In genomic region chr16:4404247-4404966, GRCh38 we compare ENCODE assay signal across 8 cellular contexts. TPM values are rescaled to one million over a fixed set of nuclear protein-coding genes. Genes with fewer than 3 reads are reported as not detected.
DNase-seq lines count a peak whose midpoint lies in the region; ATAC-seq, FAIRE-seq and TF ChIP-seq lines count a peak whose summit lies in the region.

No MANE protein-coding gene starts in this region.

- ATAC-seq in GM23338, result peak; percentile 85
- peak; percentile 74 for ATAC-seq in SK-N-SH treated with all-trans-retinoic acid at 6 μM for 48 hours
- peak in 2 of 4 donors; percentile 14 for ATAC-seq in pancreas

- no peak for TF ChIP-seq POLR2A in endothelial cell of umbilical vein (IDR thresholded peaks at IDR 0.05; ENCODE audit: low read depth, low read length)

- CTCF ChIA-PET in endothelial cell of umbilical vein (lab: Charles Lee), result interaction anchor here (0.8 to 5.4 kb wide), 23 partner anchors 12 to 421 kb away, joined by 3 to 102 read pairs (median 18); partner anchors contain the start of genes CORO7, PAM16 and TFAP4

- intact Hi-C loops in endothelial cell of umbilical vein (cut with micrococcal nuclease) (loop anchor here (5.0 kb wide), 1 partner anchor 132 kb away; the partner anchor contains the start of gene TFAP4), pancreas (cut with DNase I) (loop anchor here (2.0 to 10.0 kb wide), 4 partner anchors 42 to 200 kb away; no protein-coding TSS in a partner anchor)

- H3K4me1 Mint-ChIP-seq in GM23338, result peaks cover 16% of the 10 kb centered on the region

- peak; percentile 46 for FAIRE-seq in endothelial cell of umbilical vein (lab: Jason Lieb, UNC)
- FAIRE-seq in pancreas (lab: Jason Lieb, UNC), result no peak

- H3K27ac ChIP-seq in GM23338 (ENCODE audit: low read depth) (0 out of 2 replicates have a peak overlapping the region, but pooled peaks have one; percentile 66), endothelial cell of umbilical vein (ENCODE audit: insufficient read depth, low read depth, low read length) (no peak overlapping the region), pancreas (no peak overlapping the region)

- DNase-seq in BE2C, result peak; percentile 87
- DNase-seq in GM23338 (ENCODE audit: low spot score), result peak; percentile 96
- peak; percentile 44 for DNase-seq in endothelial cell of umbilical vein (ENCODE audit: low read depth, low spot score)
- peak in 1 of 6 donors; percentile 74 for DNase-seq in pancreas
- no peak for DNase-seq in OCI-M2 (lab: John Stamatoyannopoulos, UW; ENCODE audit: unreplicated experiment)
- no peak for DNase-seq in activated gamma-delta T cell treated with Interleukin-2 at 50 U/mL for 16 hours
- no peak for DNase-seq in NCI-H146 (lab: John Stamatoyannopoulos, UW)

- peaks cover 10% of the 10 kb centered on the region for H3K27me3 Mint-ChIP-seq in GM23338 (ENCODE audit: insufficient read depth, low read depth, poor library complexity)

- no peaks in the 10 kb centered on the region for H3K9me3 ChIP-seq in BE2C
- no peaks in the 10 kb centered on the region for H3K9me3 ChIP-seq in endothelial cell of umbilical vein (replicated peaks; ENCODE audit: control insufficient read depth, insufficient read depth, low read length)
- H3K9me3 ChIP-seq in pancreas, result no peaks in the 10 kb centered on the region

- H3K4me2 ChIP-seq in GM23338 (no peak overlapping the region), endothelial cell of umbilical vein (ENCODE audit: insufficient read depth, low read length) (no peak overlapping the region)

- H3K27me3 ChIP-seq in BE2C (no peaks in the 10 kb centered on the region), GM23338 (ENCODE audit: insufficient read depth) (no peaks in the 10 kb centered on the region), endothelial cell of umbilical vein (ENCODE audit: control insufficient read depth in 2 of 2, insufficient read depth in 2 of 2, low read length in 2 of 2) (no peaks in the 10 kb centered on the region), pancreas (no peaks in the 10 kb centered on the region)

- no peak overlapping the region for H3K4me3 Mint-ChIP-seq in GM23338

- 0 out of 2 replicates have a peak, but pooled peaks cover 2% of the 10 kb centered on the region for H4K20me1 ChIP-seq in GM23338 (replicated peaks; ENCODE audit: insufficient read depth)
- no peaks in the 10 kb centered on the region for H4K20me1 ChIP-seq in endothelial cell of umbilical vein (replicated peaks; ENCODE audit: control insufficient read depth, extremely low read depth, insufficient read depth, low read length)

- H3K4me1 ChIP-seq in BE2C (peaks cover 10% of the 10 kb centered on the region), GM23338 (ENCODE audit: insufficient read depth) (no peaks in the 10 kb centered on the region), endothelial cell of umbilical vein (ENCODE audit: control insufficient read depth, extremely low read depth, insufficient read depth, low read length) (peaks cover 18% of the 10 kb centered on the region), pancreas (no peaks in the 10 kb centered on the region)

- 74 to 75% methylated on average over 20 of the region's 20 CpGs for WGBS in pancreas, 2 donors

- H2AFZ ChIP-seq in GM23338 (no peak overlapping the region), endothelial cell of umbilical vein (ENCODE audit: low read depth, low read length) (no peak overlapping the region)

- TF ChIP-seq CTCF in BE2C (IDR thresholded peaks at IDR 0.05; ENCODE audit: low read depth, low read length) (peak; percentile 93), GM23338 (conservative IDR thresholded peaks at IDR 0.05; ENCODE audit: low read depth in 2 of 2) (peak; percentile 88 to 90), endothelial cell of umbilical vein (IDR thresholded peaks at IDR 0.05; ENCODE audit: extremely low read depth in 1 of 2, insufficient read depth in 1 of 2, low read depth in 1 of 2, low read length in 2 of 2) (peak; percentile 76), pancreas (IDR thresholded peaks at IDR 0.05) (peak in 3 of 4 donors; percentile 11 to 21 (median 15))

- dilution Hi-C loops in endothelial cell of umbilical vein (cut with MboI; ENCODE audit: extremely low pct_ligation_motif_present, low sequenced_read_pairs), result no loop called here

- H3K9ac ChIP-seq in endothelial cell of umbilical vein (replicated peaks; ENCODE audit: extremely low read depth, insufficient read depth, low read length), result no peak overlapping the region

- peaks cover 3% of the 10 kb centered on the region; the same call in 1 of the 3 replicates for H3K36me3 Mint-ChIP-seq in GM23338 (ENCODE audit: low read depth)

- BruUV-seq in endothelial cell of umbilical vein (replicated peaks; lab: Mats Ljungman, UMichigan), result no TSS peak

- H3K27ac Mint-ChIP-seq in GM23338, result no peak overlapping the region

- H3F3A ChIP-seq in GM23338 (replicated peaks; ENCODE audit: low read depth), result 0 out of 2 replicates have a peak, but pooled peaks cover 5% of the 10 kb centered on the region

- no peaks in the 10 kb centered on the region for H3K9me1 ChIP-seq in endothelial cell of umbilical vein (replicated peaks; ENCODE audit: control insufficient read depth, extremely low read depth, insufficient read depth, low read length)

- H3K36me3 ChIP-seq in BE2C, result peaks cover 7% of the 10 kb centered on the region; the same call in 1 of the 2 replicates
- no peaks in the 10 kb centered on the region for H3K36me3 ChIP-seq in GM23338 (ENCODE audit: insufficient read depth)
- peaks cover 6 to 25% of the 10 kb centered on the region in 2 experiments for H3K36me3 ChIP-seq in endothelial cell of umbilical vein (ENCODE audit: control insufficient read depth in 2 of 2, extremely low read depth in 1 of 2, insufficient read depth in 2 of 2, low read length in 2 of 2)
- H3K36me3 ChIP-seq in pancreas, result peaks cover 0 to 13% (median 0%) of the 10 kb centered on the region in 3 donors

- H3K4me3 ChIP-seq in BE2C (ENCODE audit: low read depth, low read length), result no peak overlapping the region
- H3K4me3 ChIP-seq in GM23338, result no peak overlapping the region
- H3K4me3 ChIP-seq in endothelial cell of umbilical vein (replicated peaks in 1 of 3; ENCODE audit: insufficient read depth in 1 of 3, low read depth in 1 of 3, low read length in 3 of 3), result no peak overlapping the region
- no peak overlapping the region for H3K4me3 ChIP-seq in pancreas

- POLR2A ChIA-PET in endothelial cell of umbilical vein (lab: Charles Lee), result interaction anchor here (0.6 kb wide), 1 partner anchor 142 kb away, joined by 3 read pairs; no protein-coding TSS in a partner anchor

- no peaks in the 10 kb centered on the region; the same call in 2 of the 3 replicates for H3K9me3 Mint-ChIP-seq in GM23338

- no peaks in the 10 kb centered on the region for H3K9me2 ChIP-seq in GM23338 (ENCODE audit: insufficient read depth)

- H3K79me2 ChIP-seq in GM23338 (replicated peaks; ENCODE audit: insufficient read depth), result no peaks in the 10 kb centered on the region
- peaks cover 3% of the 10 kb centered on the region for H3K79me2 ChIP-seq in endothelial cell of umbilical vein (ENCODE audit: control insufficient read depth, insufficient read depth, low read length)

RNA-seq across cellular contexts. Expression of gene CORO7, which starts 12.0 kb away (rescaled TPM):
- 72.6 TPM for polyA plus RNA-seq in BE2C (2012; ENCODE audit: insufficient read depth, insufficient read length, low read depth)
- 40.5 and 46.4 TPM in 2 replicates for total RNA-seq in GM23338 (2014; rRNA removed; shearing (Covaris generic))
- polyA plus RNA-seq in GM23338 (2016; fragmentation: Nextera tagmentation; extraction: Ambion mirVana) (14.2 and 19.1 TPM in 2 replicates), endothelial cell of umbilical vein (42.5 and 57.1 TPM in 2 replicates), pancreas (10 to 100 TPM; 26.7 to 29.6 TPM)
- total RNA-seq in endothelial cell of umbilical vein (70.4 and 72.3 TPM in 2 replicates), pancreas (10 to 100 TPM in 4 of 6 donors, 1 to 10 TPM in 2; 8.4 to 21.4 (median 14.2) TPM)
- polyA plus RNA-seq in endothelial cell of umbilical vein (2011; cell fraction: cytosol; rRNA removed), result 17.7 and 23.9 TPM in 2 replicates
- 171 and 177 TPM in 2 replicates for polyA plus RNA-seq in endothelial cell of umbilical vein (2011; cell fraction: nucleus; rRNA removed)
- polyA plus RNA-seq in endothelial cell of umbilical vein (2012), result 25.7 and 41.7 TPM in 2 replicates
- 47.0 and 61.5 TPM in 2 replicates for polyA minus RNA-seq in endothelial cell of umbilical vein
- 13.6 TPM for polyA minus RNA-seq in endothelial cell of umbilical vein (2011; cell fraction: cytosol; rRNA and poly(A)+ RNA removed)
- polyA minus RNA-seq in endothelial cell of umbilical vein (2011; cell fraction: nucleus; rRNA and poly(A)+ RNA removed), result 65.1 and 94.9 TPM in 2 replicates

RNA-seq across cellular contexts. Expression of gene DNAJA3, which starts 21.3 kb away (rescaled TPM):
- polyA plus RNA-seq in BE2C (2012; ENCODE audit: insufficient read depth, insufficient read length, low read depth), result 154 TPM
- total RNA-seq in GM23338 (2014; rRNA removed; shearing (Covaris generic)), result 75.5 and 75.9 TPM in 2 replicates
- 46.6 and 56.3 TPM in 2 replicates for polyA plus RNA-seq in GM23338 (2016; fragmentation: Nextera tagmentation; extraction: Ambion mirVana)
- 40.6 and 45.4 TPM in 2 replicates for total RNA-seq in endothelial cell of umbilical vein
- polyA plus RNA-seq in endothelial cell of umbilical vein, result 29.0 and 33.4 TPM in 2 replicates
- polyA plus RNA-seq in endothelial cell of umbilical vein (2011; cell fraction: cytosol; rRNA removed), result 36.7 and 37.7 TPM in 2 replicates
- 56.9 and 63.1 TPM in 2 replicates for polyA plus RNA-seq in endothelial cell of umbilical vein (2011; cell fraction: nucleus; rRNA removed)
- polyA plus RNA-seq in endothelial cell of umbilical vein (2012), result 34.7 and 34.9 TPM in 2 replicates
- polyA minus RNA-seq in endothelial cell of umbilical vein, result 24.4 and 27.6 TPM in 2 replicates
- 36.0 TPM for polyA minus RNA-seq in endothelial cell of umbilical vein (2011; cell fraction: cytosol; rRNA and poly(A)+ RNA removed)
- 20.2 and 22.1 TPM in 2 replicates for polyA minus RNA-seq in endothelial cell of umbilical vein (2011; cell fraction: nucleus; rRNA and poly(A)+ RNA removed)
- total RNA-seq in pancreas, result 10 to 100 TPM; 21.0 to 33.7 (median 21.5) TPM
- 10 to 100 TPM; 20.3 to 23.0 TPM for polyA plus RNA-seq in pancreas

RNA-seq across cellular contexts. Expression of gene VASN, which starts 32.8 kb away (rescaled TPM):
- polyA plus RNA-seq in BE2C (2012; ENCODE audit: insufficient read depth, insufficient read length, low read depth), result 147 TPM
- 15.5 and 16.9 TPM in 2 replicates for total RNA-seq in GM23338 (2014; rRNA removed; shearing (Covaris generic))
- polyA plus RNA-seq in GM23338 (2016; fragmentation: Nextera tagmentation; extraction: Ambion mirVana) (7.1 and 8.0 TPM in 2 replicates), endothelial cell of umbilical vein (0.41 and 0.57 TPM in 2 replicates), pancreas (10 to 100 TPM in 1 of 2 donors, 1 to 10 TPM in 1; 9.0 to 14.8 TPM)
- total RNA-seq in endothelial cell of umbilical vein (0.14 and 0.42 TPM in 2 replicates), pancreas (10 to 100 TPM in 1 of 6 donors, 1 to 10 TPM in 5; 3.1 to 10.1 (median 7.9) TPM)
- polyA plus RNA-seq in endothelial cell of umbilical vein (2011; cell fraction: cytosol; rRNA removed), result 0.09 and 0.13 TPM in 2 replicates
- polyA plus RNA-seq in endothelial cell of umbilical vein (2011; cell fraction: nucleus; rRNA removed), result 0.11 and 0.18 TPM in 2 replicates
- polyA plus RNA-seq in endothelial cell of umbilical vein (2012), result 0.11 and 0.20 TPM in 2 replicates
- polyA minus RNA-seq in endothelial cell of umbilical vein, result 0.08 and 0.32 TPM in 2 replicates
- 1.3 TPM for polyA minus RNA-seq in endothelial cell of umbilical vein (2011; cell fraction: cytosol; rRNA and poly(A)+ RNA removed)
- 0.29 and 0.43 TPM in 2 replicates for polyA minus RNA-seq in endothelial cell of umbilical vein (2011; cell fraction: nucleus; rRNA and poly(A)+ RNA removed)

RNA-seq across cellular contexts. Expression of gene PAM16, which starts 53.3 kb away (rescaled TPM):
- 216 TPM for polyA plus RNA-seq in BE2C (2012; ENCODE audit: insufficient read depth, insufficient read length, low read depth)
- total RNA-seq in GM23338 (2014; rRNA removed; shearing (Covaris generic)), result 84.1 and 113 TPM in 2 replicates
- polyA plus RNA-seq in GM23338 (2016; fragmentation: Nextera tagmentation; extraction: Ambion mirVana), result 283 and 331 TPM in 2 replicates
- total RNA-seq in endothelial cell of umbilical vein, result 35.8 and 40.0 TPM in 2 replicates
- polyA plus RNA-seq in endothelial cell of umbilical vein, result 67.2 and 76.2 TPM in 2 replicates
- polyA plus RNA-seq in endothelial cell of umbilical vein (2011; cell fraction: cytosol; rRNA removed), result 44.4 and 44.5 TPM in 2 replicates
- 29.7 and 31.7 TPM in 2 replicates for polyA plus RNA-seq in endothelial cell of umbilical vein (2011; cell fraction: nucleus; rRNA removed)
- 30.5 and 35.6 TPM in 2 replicates for polyA plus RNA-seq in endothelial cell of umbilical vein (2012)
- 13.0 and 13.5 TPM in 2 replicates for polyA minus RNA-seq in endothelial cell of umbilical vein
- 10.9 TPM for polyA minus RNA-seq in endothelial cell of umbilical vein (2011; cell fraction: cytosol; rRNA and poly(A)+ RNA removed)
- 10.6 and 12.3 TPM in 2 replicates for polyA minus RNA-seq in endothelial cell of umbilical vein (2011; cell fraction: nucleus; rRNA and poly(A)+ RNA removed)
- 10 to 100 TPM; 12.2 to 29.6 (median 22.7) TPM for total RNA-seq in pancreas
- polyA plus RNA-seq in pancreas, result 100 to 1,000 TPM in 1 of 2 donors, 10 to 100 TPM in 1; 69.6 to 106 TPM

Comparison
In these comparisons a context has a peak if more than half of its experiments do, and no peak if none do; other contexts are left out.
1. DNase-seq: peak in BE2C (single experiment), GM23338 (single experiment) and endothelial cell of umbilical vein (single experiment); none in OCI-M2 (single experiment), activated gamma-delta T cell treated with Interleukin-2 at 50 U/mL for 16 hours (single experiment) and NCI-H146 (single experiment).
2. CTCF ChIP-seq: peak in every context shown above with its lines; median percentile 93 in BE2C; 89 in GM23338; 76 in endothelial cell of umbilical vein; 15 in pancreas.